Comparison of ENCODE assay signal across 17 cellular contexts in genomic region chr1:64539279-64539678, GRCh38.
A peak's percentile ranks its signal among the peaks of the same experiment; 100 is the strongest.
DNase-seq lines count a peak whose midpoint lies in the region; ATAC-seq and TF ChIP-seq lines count a peak whose summit lies in the region.
"Had no signal": no experiment of that assay in that cellular context is flagged by ENCODE, and none has a peak within 500 bp of the region (broad histone marks: within the 10 kb centered on the region; RNA-seq: fewer than 3 reads in every experiment).

No MANE protein-coding gene starts in this region.

- H3K27ac Mint-ChIP-seq in neural progenitor cell, result peak overlapping the region; percentile 4
- H3K27ac Mint-ChIP-seq: activated CD4-positive, alpha-beta memory T cell treated with anti-CD3 and anti-CD28 coated beads for 36 hours; T-helper 1 cell treated with Interleukin-12 subunit alpha and Interleukin-12 subunit beta and Interleukin-4 antibody, amounts not matched to agents 30 μg/mL and 1 μg/mL, for 36 hours had no signal

- no peak for DNase-seq in Right ventricle myocardium inferior (ENCODE audit: missing footprints)
- no peak for DNase-seq in left ventricle myocardium superior
- DNase-seq in esophagus squamous epithelium (lab: John Stamatoyannopoulos, UW), result no peak
- DNase-seq in neural progenitor cell (ENCODE audit: low spot score), result no peak
- no peak for DNase-seq in vagina (ENCODE audit: extremely low spot score in 2 of 2)
- DNase-seq in coronary artery (ENCODE audit: low spot score), result no peak
- DNase-seq in NCI-H526 treated with DMSO at 0.1 percent for 48 hours (lab: John Stamatoyannopoulos, UW), result no peak
- DNase-seq: activated CD4-positive, alpha-beta memory T cell treated with anti-CD3 and anti-CD28 coated beads for 36 hours; CD8-positive, alpha-beta T cell; central memory CD4-positive, alpha-beta T cell; effector memory CD4-positive, alpha-beta T cell; NCI-H1105 treated with DMSO at 0.1 percent for 48 hours; WERI-Rb-1 had no signal

- TF ChIP-seq CTCF in esophagus squamous epithelium (IDR thresholded peaks at IDR 0.05), result no peak
- no peak for TF ChIP-seq CTCF in neural progenitor cell (IDR thresholded peaks at IDR 0.05)
- TF ChIP-seq CTCF in vagina (IDR thresholded peaks at IDR 0.05), result no peak
- TF ChIP-seq CTCF in coronary artery (IDR thresholded peaks at IDR 0.05), result no peak

- no peak overlapping the region for H3K4me2 ChIP-seq in neural progenitor cell

- H3K36me3 ChIP-seq in esophagus squamous epithelium (no peaks in the 10 kb centered on the region), neural progenitor cell (no peaks in the 10 kb centered on the region), vagina (no peaks in the 10 kb centered on the region)
- H3K36me3 ChIP-seq: ovary, transverse colon, WERI-Rb-1 had no signal

- no peak overlapping the region for H3K9ac ChIP-seq in neural progenitor cell

- H3K9me3 ChIP-seq in esophagus squamous epithelium, result no peaks in the 10 kb centered on the region
- H3K9me3 ChIP-seq in neural progenitor cell (ENCODE audit: low read depth), result no peaks in the 10 kb centered on the region
- no peaks in the 10 kb centered on the region for H3K9me3 ChIP-seq in vagina
- H3K9me3 ChIP-seq: ovary, transverse colon had no signal

- no peak overlapping the region for H3K4me3 ChIP-seq in esophagus squamous epithelium
- H3K4me3 ChIP-seq in neural progenitor cell, result no peak overlapping the region
- no peak overlapping the region for H3K4me3 ChIP-seq in vagina
- no peak overlapping the region for H3K4me3 ChIP-seq in coronary artery
- H3K4me3 ChIP-seq: transverse colon had no signal

- no peaks in the 10 kb centered on the region for H3K27me3 Mint-ChIP-seq in neural progenitor cell (ENCODE audit: insufficient read depth, low read depth)
- H3K27me3 Mint-ChIP-seq: activated CD4-positive, alpha-beta memory T cell treated with anti-CD3 and anti-CD28 coated beads for 36 hours had no signal

- no peak overlapping the region for H3K4me3 Mint-ChIP-seq in neural progenitor cell
- H3K4me3 Mint-ChIP-seq: activated CD4-positive, alpha-beta memory T cell treated with anti-CD3 and anti-CD28 coated beads for 36 hours; T-helper 1 cell treated with Interleukin-12 subunit alpha and Interleukin-12 subunit beta and Interleukin-4 antibody, amounts not matched to agents 30 μg/mL and 1 μg/mL, for 36 hours had no signal

- TF ChIP-seq POLR2A in esophagus squamous epithelium (IDR thresholded peaks at IDR 0.05), result no peak
- TF ChIP-seq POLR2A in vagina (IDR thresholded peaks at IDR 0.05), result no peak

- H3F3A ChIP-seq in neural progenitor cell (ENCODE audit: low read depth), result peaks cover 14% of the 10 kb centered on the region

- peaks cover 84% of the 10 kb centered on the region for H3K4me1 Mint-ChIP-seq in neural progenitor cell

- ATAC-seq in Right ventricle myocardium inferior, result peak; percentile 4
- ATAC-seq in left ventricle myocardium superior, result no peak
- no peak for ATAC-seq in HG03097 (IDR thresholded peaks at IDR 0.05; ENCODE audit: low FRiP score, unreplicated experiment)
- ATAC-seq: CD8-positive, alpha-beta T cell had no signal

- H3K4me1 ChIP-seq in esophagus squamous epithelium (peaks cover 5 to 69% (median 29%) of the 10 kb centered on the region in 3 donors), neural progenitor cell (peaks cover 40% of the 10 kb centered on the region), vagina (peaks cover 68% of the 10 kb centered on the region)

- intact Hi-C loops in Right ventricle myocardium inferior (cut with DNase I), result loop anchor here (2.0 kb wide), 1 partner anchor 62 kb away; no protein-coding TSS in a partner anchor
- intact Hi-C loops in left ventricle myocardium superior (cut with micrococcal nuclease), result no loop called here
- intact Hi-C loops in esophagus squamous epithelium (cut with DNase I), result no loop called here
- intact Hi-C loops in vagina (cut with DNase I), result no loop called here

- peaks cover 7% of the 10 kb centered on the region for H3K36me3 Mint-ChIP-seq in neural progenitor cell
- H3K36me3 Mint-ChIP-seq: activated CD4-positive, alpha-beta memory T cell treated with anti-CD3 and anti-CD28 coated beads for 36 hours; CD8-positive, alpha-beta T cell had no signal

- WGBS in esophagus squamous epithelium, 2 donors, result 28 to 44% methylated on average over 3 of the region's 3 CpGs

- H3K27ac ChIP-seq in esophagus squamous epithelium (peak overlapping the region; percentile 0 to 75 (median 60)), neural progenitor cell (no peak overlapping the region), vagina (peak overlapping the region; percentile 60), coronary artery (no peak overlapping the region)
- H3K27ac ChIP-seq: WERI-Rb-1 had no signal

- H3K79me2 ChIP-seq in neural progenitor cell (ENCODE audit: low read depth), result peaks cover 100% of the 10 kb centered on the region

- peaks cover 3% of the 10 kb centered on the region for H3K9me3 Mint-ChIP-seq in neural progenitor cell
- H3K9me3 Mint-ChIP-seq: activated CD4-positive, alpha-beta memory T cell treated with anti-CD3 and anti-CD28 coated beads for 36 hours; CD8-positive, alpha-beta T cell; T-helper 1 cell treated with Interleukin-12 subunit alpha and Interleukin-12 subunit beta and Interleukin-4 antibody, amounts not matched to agents 30 μg/mL and 1 μg/mL, for 36 hours had no signal

- H2AFZ ChIP-seq in neural progenitor cell (replicated peaks), result no peak overlapping the region

- H4K20me1 ChIP-seq in neural progenitor cell (ENCODE audit: low read depth), result peaks cover 86% of the 10 kb centered on the region

- H3K27me3 ChIP-seq in esophagus squamous epithelium (no peaks in the 10 kb centered on the region), neural progenitor cell (no peaks in the 10 kb centered on the region), vagina (no peaks in the 10 kb centered on the region)
- H3K27me3 ChIP-seq: ovary, transverse colon had no signal

Comparison
In these comparisons a context has a peak if more than half of its experiments do, and no peak if none do; other contexts are left out.
1. H3K27ac ChIP-seq: peak in esophagus squamous epithelium (4 of 4) and vagina (single experiment); none in neural progenitor cell (single experiment) and coronary artery (0 of 2).